ENCODE assay signal across 1 cellular context in genomic region chr19:29845576-29846176, GRCh38.
TF ChIP-seq lines count a peak whose summit lies in the region.

No MANE protein-coding gene starts in this region.

TF ChIP-seq in HEK293, 187 proteins besides CTCF, POLR2A, EP300 and RAD21 (continued from another document):
- TF ChIP-seq ZNF362 (tag by site-specific recombination; IDR thresholded peaks at IDR 0.05) (peak; percentile 85; the same call in 1 of the 2 replicates), ZNF114 (tag by site-specific recombination; IDR thresholded peaks at IDR 0.05) (no peak), HIC1 (tag by site-specific recombination; IDR thresholded peaks at IDR 0.05) (peak; percentile 34; the same call in 1 of the 2 replicates), ZBTB17 (tag by site-specific recombination; IDR thresholded peaks at IDR 0.05) (peak; percentile 98), ZBTB6 (tag by site-specific recombination; IDR thresholded peaks at IDR 0.05) (no peak), WT1 (tag by site-specific recombination; IDR thresholded peaks at IDR 0.05) (peak; percentile 4; the same call in 1 of the 2 replicates), INSM2 (tag by site-specific recombination; IDR thresholded peaks at IDR 0.05) (no peak), SCRT2 (tag by site-specific recombination; IDR thresholded peaks at IDR 0.05) (peak; percentile 80), GLIS2 (tag by site-specific recombination; IDR thresholded peaks at IDR 0.05) (peak; percentile 58), OVOL3 (tag by site-specific recombination; IDR thresholded peaks at IDR 0.05) (no peak), ZBTB20 (tag by site-specific recombination; IDR thresholded peaks at IDR 0.05) (peak; percentile 91), ZNF777 (tag by site-specific recombination; IDR thresholded peaks at IDR 0.05; ENCODE audit: borderline replicate concordance) (peak; percentile 9; the same call in 1 of the 2 replicates), ZNF76 (tag by site-specific recombination; IDR thresholded peaks at IDR 0.05; ENCODE audit: borderline replicate concordance, low read depth) (peak; percentile 99), ZNF211 (tag by site-specific recombination; IDR thresholded peaks at IDR 0.05; ENCODE audit: low read depth) (no peak), ZXDB (tag by site-specific recombination; IDR thresholded peaks at IDR 0.05) (peak; percentile 88), ZFP41 (tag by site-specific recombination; IDR thresholded peaks at IDR 0.05; ENCODE audit: borderline replicate concordance) (no peak), KLF17 (tag by site-specific recombination; IDR thresholded peaks at IDR 0.05) (0 out of 2 replicates have a peak, but pooled peaks have one; percentile 8), ZNF488 (tag by site-specific recombination; IDR thresholded peaks at IDR 0.05) (no peak), KLF1 (tag by site-specific recombination; IDR thresholded peaks at IDR 0.05) (peak; percentile 7; the same call in 1 of the 2 replicates), ZNF394 (tag by site-specific recombination; IDR thresholded peaks at IDR 0.05; ENCODE audit: borderline replicate concordance) (no peak), ZNF530 (tag by site-specific recombination; IDR thresholded peaks at IDR 0.05; ENCODE audit: low read depth) (no peak), KLF8 (tag by site-specific recombination; IDR thresholded peaks at IDR 0.05) (peak; percentile 52; the same call in 1 of the 2 replicates), HOXA7 (CRISPR knock-in tag; IDR thresholded peaks at IDR 0.05; ENCODE audit: borderline replicate concordance) (no peak), ZBTB11 (tag by site-specific recombination; conservative IDR thresholded peaks at IDR 0.05; ENCODE audit: low read depth) (peak; percentile 67), ZNF169 (tag by site-specific recombination; IDR thresholded peaks at IDR 0.05) (no peak), SALL2 (tag by site-specific recombination; IDR thresholded peaks at IDR 0.05; ENCODE audit: borderline replicate concordance) (no peak), ZNF692 (tag by site-specific recombination; IDR thresholded peaks at IDR 0.05) (0 out of 2 replicates have a peak, but pooled peaks have one; percentile 1), OSR2 (tag by site-specific recombination; IDR thresholded peaks at IDR 0.05) (peak; percentile 62; the same call in 1 of the 2 replicates), HOXC10 (CRISPR knock-in tag; IDR thresholded peaks at IDR 0.05) (no peak), ZNF548 (tag by site-specific recombination; IDR thresholded peaks at IDR 0.05) (no peak), ZNF544 (tag by site-specific recombination; IDR thresholded peaks at IDR 0.05) (no peak), ZNF24 (tag by site-specific recombination; IDR thresholded peaks at IDR 0.05) (peak; percentile 98), GLI4 (tag by site-specific recombination; IDR thresholded peaks at IDR 0.05) (no peak), KLF9 (tag by site-specific recombination; IDR thresholded peaks at IDR 0.05; ENCODE audit: low read depth) (no peak), TSHZ1 (tag by site-specific recombination; IDR thresholded peaks at IDR 0.05; ENCODE audit: borderline replicate concordance) (no peak)
TF ChIP-seq in HEK293: peak in this region for 30.
